In the genomic region with DNA sequence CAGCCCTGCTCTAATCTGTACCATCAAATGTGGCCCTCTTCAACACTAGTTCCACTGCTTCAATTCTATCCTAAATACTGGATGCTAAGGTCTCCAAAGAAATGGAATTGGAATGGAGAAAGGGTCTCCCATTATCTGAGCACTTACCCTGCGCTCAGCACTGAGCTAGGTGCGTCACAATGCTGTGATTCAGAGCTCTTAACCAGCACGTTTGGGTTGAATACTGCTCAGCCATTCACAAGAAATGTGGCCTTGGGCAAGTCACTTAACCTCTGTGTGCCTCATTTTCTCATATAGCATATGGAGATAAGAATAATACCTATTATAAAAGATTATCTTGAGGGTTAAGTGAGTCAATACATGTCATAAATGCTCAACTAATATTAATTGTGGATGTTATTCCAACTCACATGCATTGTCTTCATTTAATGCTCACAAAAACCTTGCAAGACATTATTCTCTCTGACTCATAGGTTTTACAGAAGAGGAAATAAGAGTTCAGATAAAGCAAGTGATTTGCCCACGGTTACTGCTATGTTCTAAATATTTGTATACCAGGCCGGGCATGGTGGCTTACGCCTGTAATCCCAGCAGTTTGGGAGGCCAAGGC, we compare ENCODE assay signal across 16 cellular contexts. TPM values are rescaled to one million over a fixed set of nuclear protein-coding genes. Genes with fewer than 3 reads are reported as not detected.
DNase-seq lines count a peak whose midpoint lies in the region; ATAC-seq, FAIRE-seq and TF ChIP-seq lines count a peak whose summit lies in the region.
"Had no signal": no experiment of that assay in that cellular context is flagged by ENCODE, and none has a peak within 500 bp of the region (broad histone marks: within the 10 kb centered on the region; RNA-seq: fewer than 3 reads in every experiment).

No MANE protein-coding gene starts in this region.

- no peaks in the 10 kb centered on the region for H3K79me2 ChIP-seq in keratinocyte (ENCODE audit: control insufficient read depth, insufficient read depth, low read length)

- ATAC-seq in left ventricle myocardium superior: no peak

- WGBS in sigmoid colon, 2 donors: 89 to 92% methylated on average over 6 of the region's 6 CpGs

- H3K27me3 ChIP-seq in bronchial epithelial cell (ENCODE audit: control insufficient read depth, insufficient read depth, low read length) (no peaks in the 10 kb centered on the region), keratinocyte (ENCODE audit: control insufficient read depth, extremely low read depth, insufficient read depth, low read length) (no peaks in the 10 kb centered on the region), sigmoid colon (no peaks in the 10 kb centered on the region)
- H3K27me3 ChIP-seq: BLaER1 had no signal

- no peaks in the 10 kb centered on the region for H3K36me3 ChIP-seq in bronchial epithelial cell (ENCODE audit: control insufficient read depth, insufficient read depth, low read length)
- H3K36me3 ChIP-seq in keratinocyte (ENCODE audit: control insufficient read depth in 2 of 2, extremely low read depth in 1 of 2, insufficient read depth in 2 of 2, low read length in 2 of 2): no peaks in the 10 kb centered on the region
- no peaks in the 10 kb centered on the region for H3K36me3 ChIP-seq in sigmoid colon
- H3K36me3 ChIP-seq: BLaER1 had no signal

- DNase-seq in Daoy (ENCODE audit: low read depth) (peak; percentile 8), NCI-H226 (peak; percentile 46), bronchial epithelial cell (ENCODE audit: low read depth) (peak; percentile 75), keratinocyte (ENCODE audit: low read depth, low spot score) (peak; percentile 46), NCI-H2081 treated with DMSO at 0.1 percent for 48 hours (lab: John Stamatoyannopoulos, UW) (no peak), sigmoid colon (no peak), left ventricle myocardium superior (no peak)
- DNase-seq: 8988T; AML-193; Caco-2; CD8-positive, alpha-beta memory T cell; DND-41; GOT3; H9 had no signal

- TF ChIP-seq CTCF in bronchial epithelial cell (IDR thresholded peaks at IDR 0.05; ENCODE audit: insufficient read depth, low read length, severe bottlenecking) (no peak), keratinocyte (optimal IDR thresholded peaks at IDR 0.05 in 1 of 3, IDR thresholded peaks at IDR 0.05 in 1 of 3, conservative IDR thresholded peaks at IDR 0.05 in 1 of 3; ENCODE audit: extremely low read depth in 1 of 3, insufficient read depth in 2 of 3, low read length in 3 of 3) (no peak), sigmoid colon (IDR thresholded peaks at IDR 0.05) (no peak)

- no peaks in the 10 kb centered on the region for H4K20me1 ChIP-seq in keratinocyte (ENCODE audit: control insufficient read depth, extremely low read depth, insufficient read depth, low read length)
- H4K20me1 ChIP-seq: BLaER1 had no signal

- no peaks in the 10 kb centered on the region for H3K9me1 ChIP-seq in keratinocyte (ENCODE audit: control insufficient read depth, extremely low read depth, insufficient read depth, low read length)

- intact Hi-C loops in sigmoid colon (cut with DNase I) (no loop called here), left ventricle myocardium superior (cut with micrococcal nuclease) (no loop called here)

- no peak overlapping the region for H3K9ac ChIP-seq in keratinocyte (ENCODE audit: control insufficient read depth, extremely low read depth, insufficient read depth, low read length)
- H3K9ac ChIP-seq: BLaER1 had no signal

- dilution Hi-C loops in keratinocyte (cut with MboI; ENCODE audit: extremely low pct_ligation_motif_present, low sequenced_read_pairs): no loop called here

- H3K4me2 ChIP-seq in keratinocyte (ENCODE audit: control insufficient read depth, extremely low read depth, insufficient read depth, low read depth, low read length): no peak overlapping the region
- H3K4me2 ChIP-seq: BLaER1 had no signal

- H3K27ac ChIP-seq in keratinocyte (ENCODE audit: control insufficient read depth, insufficient read depth, low read length): no peak overlapping the region
- H3K27ac ChIP-seq in sigmoid colon: no peak overlapping the region
- H3K27ac ChIP-seq: BLaER1 had no signal

- no peak for TF ChIP-seq EP300 in sigmoid colon (IDR thresholded peaks at IDR 0.05)

- TF ChIP-seq POLR2A in sigmoid colon (IDR thresholded peaks at IDR 0.05): no peak

- H3K9me3 ChIP-seq in keratinocyte (ENCODE audit: control insufficient read depth, low read depth, low read length) (peaks cover 2% of the 10 kb centered on the region), sigmoid colon (no peaks in the 10 kb centered on the region)
- H3K9me3 ChIP-seq: Caco-2 had no signal

- FAIRE-seq in bronchial epithelial cell (lab: Jason Lieb, UNC) (no peak), keratinocyte (lab: Jason Lieb, UNC) (peak; percentile 39)
- FAIRE-seq: GM18507 had no signal

- H2AFZ ChIP-seq in keratinocyte (ENCODE audit: control insufficient read depth, low read length): no peak overlapping the region

- H3K4me1 ChIP-seq in keratinocyte (ENCODE audit: control insufficient read depth, extremely low read depth, insufficient read depth, low read length) (no peaks in the 10 kb centered on the region), sigmoid colon (peaks cover 0 to 5% (median 0%) of the 10 kb centered on the region in 4 donors)
- H3K4me1 ChIP-seq: BLaER1, Caco-2 had no signal

- H3K4me3 ChIP-seq in bronchial epithelial cell (ENCODE audit: low read depth, low read length) (no peak overlapping the region), keratinocyte (ENCODE audit: control insufficient read depth in 2 of 3, extremely low read depth in 1 of 3, insufficient read depth in 2 of 3, low read depth in 1 of 3, low read length in 3 of 3) (no peak overlapping the region), sigmoid colon (no peak overlapping the region)
- H3K4me3 ChIP-seq: BLaER1 had no signal

RNA-seq across cellular contexts. Expression of gene SRGAP3, which starts 27.4 kb away (rescaled TPM):
- total RNA-seq in Daoy (2014; rRNA removed; shearing (Covaris generic)): 1.9 and 5.0 TPM in 2 replicates
- 16.5 and 30.5 TPM in 2 replicates for total RNA-seq in bronchial epithelial cell
- polyA plus RNA-seq in keratinocyte: 4.3 to 7.2 TPM (median 6.2 TPM) in 3 replicates
- 6.6 TPM for polyA plus RNA-seq in keratinocyte (2011; ENCODE audit: low read depth)
- polyA plus RNA-seq in keratinocyte (2011; cell fraction: cytosol; rRNA removed): 2.7 and 3.8 TPM in 2 replicates
- 17.0 and 19.0 TPM in 2 replicates for polyA plus RNA-seq in keratinocyte (2011; cell fraction: nucleus; rRNA removed)
- polyA plus RNA-seq in keratinocyte (2012; ENCODE audit: low replicate concordance): 6.6 and 6.7 TPM in 2 replicates
- 19.8 to 41.2 TPM (median 29.3 TPM) in 3 replicates for polyA minus RNA-seq in keratinocyte
- polyA minus RNA-seq in keratinocyte (2011; cell fraction: cytosol; rRNA and poly(A)+ RNA removed): 7.1 TPM
- polyA minus RNA-seq in keratinocyte (2011; cell fraction: nucleus; rRNA and poly(A)+ RNA removed): 23.6 and 48.1 TPM in 2 replicates
- total RNA-seq in sigmoid colon: 1 to 10 TPM; 5.8 to 7.7 (median 6.6) TPM
- 1 to 10 TPM in 2 of 3 donors, under 1 TPM in 1; 0.69 to 2.6 (median 1.2) TPM for polyA plus RNA-seq in sigmoid colon
- total RNA-seq in left ventricle myocardium superior: 6.4 TPM

Comparison
In these comparisons a context has a peak if more than half of its experiments do, and no peak if none do; other contexts are left out.
1. DNase-seq: peak in Daoy (single experiment), NCI-H226 (single experiment), bronchial epithelial cell (single experiment) and keratinocyte (single experiment); none in NCI-H2081 treated with DMSO at 0.1 percent for 48 hours (single experiment), sigmoid colon (single experiment) and left ventricle myocardium superior (single experiment).